ENCODE assay signal across 19 cellular contexts in the genomic region with DNA sequence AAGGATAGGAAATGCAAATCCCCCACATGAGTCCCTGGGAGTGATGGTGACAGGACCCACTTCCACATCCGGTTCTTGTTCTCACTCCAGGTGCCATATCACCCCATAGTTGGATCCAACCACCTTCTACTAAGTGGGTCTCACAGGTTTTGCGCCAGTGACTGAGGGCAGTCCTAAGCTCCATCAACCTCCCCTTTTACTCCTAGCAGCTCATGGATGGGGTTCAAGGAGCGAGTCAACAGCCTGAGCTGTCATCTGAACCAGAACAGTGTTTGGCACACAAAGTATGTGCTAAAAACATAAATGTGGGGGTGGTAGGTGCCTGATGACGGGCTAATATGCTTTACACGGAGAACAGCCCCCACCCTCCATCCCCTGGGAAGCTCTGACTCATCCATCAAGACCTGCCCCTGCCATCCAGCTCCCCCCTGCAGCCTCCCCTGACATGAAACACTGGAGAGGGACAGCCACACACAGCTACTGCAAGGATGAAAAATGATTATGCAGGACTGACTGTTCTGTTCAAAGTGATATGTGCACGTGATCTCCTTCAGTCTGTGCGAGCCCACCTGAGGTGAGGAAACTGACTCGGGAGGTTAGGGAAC.
DNase-seq lines count a peak whose midpoint lies in the region; TF ChIP-seq lines count a peak whose summit lies in the region.
"Had no signal": no experiment of that assay in that cellular context is flagged by ENCODE, and none has a peak within 500 bp of the region (broad histone marks: within the 10 kb centered on the region; RNA-seq: fewer than 3 reads in every experiment).

No MANE protein-coding gene starts in this region.

- peaks cover 0 to 2% of the 10 kb centered on the region in 2 donors for H3K4me1 ChIP-seq in duodenal mucosa (ENCODE audit: control insufficient read depth in 1 of 2, insufficient read depth in 2 of 2, low read length in 2 of 2)
- H3K4me1 ChIP-seq in uterus: no peaks in the 10 kb centered on the region

- TF ChIP-seq POLR2A in uterus (IDR thresholded peaks at IDR 0.05): no peak

- intact Hi-C loops in uterus (cut with DNase I; ENCODE audit: low total_unique reads): no loop called here

- peak; percentile 23 for DNase-seq in AG04449 (ENCODE audit: low read depth, low spot score)
- peak; percentile 42 for DNase-seq in GM03348 (ENCODE audit: low spot score)
- DNase-seq in mesenteric fat pad (ENCODE audit: low spot score): peak; percentile 55
- no peak for DNase-seq in NCI-H2107 (lab: John Stamatoyannopoulos, UW)
- no peak for DNase-seq in kidney glomerular epithelial cell (lab: John Stamatoyannopoulos, UW)
- no peak for DNase-seq in activated CD4-positive, alpha-beta T cell treated with anti-CD3 and anti-CD28 coated beads, Interleukin-2, amount 50 U/mL, for 4 hours
- DNase-seq in uterus: no peak
- DNase-seq: activated CD4-positive, CD25-positive, alpha-beta regulatory T cell treated with anti-CD3 and anti-CD28 coated beads, Interleukin-2, amount 50 U/mL, for 72 hours; activated naive CD4-positive, alpha-beta T cell treated with anti-CD3 and anti-CD28 coated beads for 36 hours; DMS79; glutamatergic neuron; midbrain; NCI-H1092 treated with DMSO at 0.1 percent for 48 hours; SHP77; small intestine; T-helper 2 cell; upper lobe of left lung had no signal

- H3K27me3 ChIP-seq in duodenal mucosa (ENCODE audit: control insufficient read depth in 1 of 2, insufficient read depth in 2 of 2, low read length in 2 of 2) (no peaks in the 10 kb centered on the region), uterus (no peaks in the 10 kb centered on the region)
- H3K27me3 ChIP-seq: cardiac muscle cell, upper lobe of left lung had no signal

- no peak for TF ChIP-seq CTCF in AG04449 (IDR thresholded peaks at IDR 0.05; ENCODE audit: insufficient read depth, low read length, missing control alignments)
- no peak for TF ChIP-seq CTCF in uterus (IDR thresholded peaks at IDR 0.05)

- H3K9ac ChIP-seq in duodenal mucosa (ENCODE audit: low read depth in 1 of 2, low read length in 2 of 2): no peak overlapping the region

- H3K36me3 ChIP-seq in duodenal mucosa (ENCODE audit: control insufficient read depth in 1 of 2, insufficient read depth in 2 of 2, low read length in 2 of 2): no peaks in the 10 kb centered on the region
- no peaks in the 10 kb centered on the region for H3K36me3 ChIP-seq in uterus
- H3K36me3 ChIP-seq: cardiac muscle cell, upper lobe of left lung had no signal

- POLR2A ChIA-PET in AG04449 (lab: Yijun Ruan, JAX): no interaction called here

- H3K4me3 ChIP-seq in AG04449 (ENCODE audit: low read depth, low read length): no peak overlapping the region
- no peak overlapping the region for H3K4me3 ChIP-seq in duodenal mucosa (ENCODE audit: low read depth in 1 of 2, low read length in 2 of 2)
- no peak overlapping the region for H3K4me3 ChIP-seq in uterus
- H3K4me3 ChIP-seq: cardiac muscle cell, upper lobe of left lung had no signal

- CTCF ChIA-PET in AG04449 (lab: Yijun Ruan, JAX): interaction anchor here (0.7 to 1.3 kb wide), 2 partner anchors 33 to 494 kb away, joined by 3 read pairs; no protein-coding TSS in a partner anchor

- no peaks in the 10 kb centered on the region for H3K9me3 ChIP-seq in duodenal mucosa (ENCODE audit: control insufficient read depth in 1 of 2, low read length in 2 of 2)
- no peaks in the 10 kb centered on the region for H3K9me3 ChIP-seq in uterus
- H3K9me3 ChIP-seq: upper lobe of left lung had no signal

- H3K27ac ChIP-seq in duodenal mucosa (ENCODE audit: low read depth, low read length) (peak overlapping the region; percentile 10), uterus (no peak overlapping the region)
- H3K27ac ChIP-seq: cardiac muscle cell, upper lobe of left lung had no signal

Comparison
In these comparisons a context has a peak if more than half of its experiments do, and no peak if none do; other contexts are left out.
1. DNase-seq: peak in AG04449 (single experiment), GM03348 (single experiment) and mesenteric fat pad (single experiment); none in NCI-H2107 (single experiment), kidney glomerular epithelial cell (single experiment), activated CD4-positive, alpha-beta T cell treated with anti-CD3 and anti-CD28 coated beads, Interleukin-2, amount 50 U/mL, for 4 hours (0 of 2) and uterus (0 of 2).